ENCODE assay signal across 24 cellular contexts in the genomic region with DNA sequence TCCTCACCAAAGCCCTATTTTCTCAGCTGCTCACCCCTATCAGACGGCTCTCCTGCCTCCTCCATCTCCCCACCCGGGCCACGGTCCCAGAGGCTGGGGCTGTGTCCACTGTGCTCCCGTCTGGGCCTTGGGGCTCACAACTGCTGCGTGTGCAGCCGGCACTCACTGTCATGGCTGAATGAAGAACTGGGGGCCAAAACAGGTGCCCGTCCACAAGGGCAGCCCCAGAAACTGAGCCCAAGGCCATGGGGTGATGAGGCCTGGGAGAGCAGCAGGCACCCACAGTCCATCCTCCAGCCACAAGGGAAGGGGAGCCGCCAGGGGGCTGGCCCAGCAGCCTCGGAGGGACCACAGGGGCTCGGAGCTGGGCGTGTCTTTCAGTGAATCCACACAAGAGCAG.
DNase-seq lines count a peak whose midpoint lies in the region; ATAC-seq and TF ChIP-seq lines count a peak whose summit lies in the region.
"Had no signal": no experiment of that assay in that cellular context is flagged by ENCODE, and none has a peak within 500 bp of the region (broad histone marks: within the 10 kb centered on the region; RNA-seq: fewer than 3 reads in every experiment).

No MANE protein-coding gene starts in this region.

- H3K4me1 Mint-ChIP-seq in activated CD4-positive, alpha-beta memory T cell treated with anti-CD3 and anti-CD28 coated beads for 36 hours (ENCODE audit: low read depth) = no peaks in the 10 kb centered on the region
- H3K4me1 Mint-ChIP-seq in activated CD4-positive, alpha-beta memory T cell treated with anti-CD3 and anti-CD28 coated beads, Interleukin-2, amount 10 ng/mL, durations not matched to agents 7 days and 5 days = no peaks in the 10 kb centered on the region
- peaks cover 16% of the 10 kb centered on the region for H3K4me1 Mint-ChIP-seq in type B pancreatic cell (ENCODE audit: unreplicated experiment)
- H3K4me1 Mint-ChIP-seq: activated CD4-positive, alpha-beta T cell treated with anti-CD3 and anti-CD28 coated beads, Interleukin-2, amount 10 ng/mL, durations not matched to agents 7 days and 5 days; CD4-positive, CD25-positive, alpha-beta regulatory T cell; WTC11 had no signal

- no peak overlapping the region for H3K4me3 Mint-ChIP-seq in activated CD4-positive, alpha-beta memory T cell treated with anti-CD3 and anti-CD28 coated beads for 36 hours
- H3K4me3 Mint-ChIP-seq in activated CD4-positive, alpha-beta memory T cell treated with anti-CD3 and anti-CD28 coated beads, Interleukin-2, amount 10 ng/mL, durations not matched to agents 7 days and 5 days = no peak overlapping the region
- H3K4me3 Mint-ChIP-seq in type B pancreatic cell = no peak overlapping the region
- H3K4me3 Mint-ChIP-seq: activated CD4-positive, alpha-beta T cell treated with anti-CD3 and anti-CD28 coated beads, Interleukin-2, amount 10 ng/mL, durations not matched to agents 7 days and 5 days; activated T-helper 1 cell treated with anti-CD3 and anti-CD28 coated beads, Interleukin-12 subunit alpha, Interleukin-12 subunit beta, Interleukin-2, Interleukin-4 antibody, amounts not matched to agents 30 ng/mL and 10 ng/mL and 1 ng/mL, durations not matched to agents 14 hours and 24 hours and 36 hours; CD4-positive, CD25-positive, alpha-beta regulatory T cell; WTC11 had no signal

- POLR2A ChIA-PET in activated CD4-positive, alpha-beta memory T cell treated with anti-CD3 and anti-CD28 coated beads for 36 hours (lab: Charles Lee) = no interaction called here
- POLR2A ChIA-PET in activated CD4-positive, alpha-beta memory T cell treated with anti-CD3 and anti-CD28 coated beads, Interleukin-2, amount 10 ng/mL, durations not matched to agents 7 days and 5 days (lab: Charles Lee) = no interaction called here

- no peak overlapping the region for H3K27ac Mint-ChIP-seq in activated CD4-positive, alpha-beta memory T cell treated with anti-CD3 and anti-CD28 coated beads for 36 hours
- H3K27ac Mint-ChIP-seq in activated CD4-positive, alpha-beta memory T cell treated with anti-CD3 and anti-CD28 coated beads, Interleukin-2, amount 10 ng/mL, durations not matched to agents 7 days and 5 days = no peak overlapping the region
- no peak overlapping the region for H3K27ac Mint-ChIP-seq in type B pancreatic cell
- H3K27ac Mint-ChIP-seq: activated CD4-positive, alpha-beta T cell treated with anti-CD3 and anti-CD28 coated beads, Interleukin-2, amount 10 ng/mL, durations not matched to agents 7 days and 5 days; activated T-helper 1 cell treated with anti-CD3 and anti-CD28 coated beads, Interleukin-12 subunit alpha, Interleukin-12 subunit beta, Interleukin-2, Interleukin-4 antibody, amounts not matched to agents 30 ng/mL and 10 ng/mL and 1 ng/mL, durations not matched to agents 14 hours and 24 hours and 36 hours; CD4-positive, CD25-positive, alpha-beta regulatory T cell; WTC11 had no signal

- peaks cover 3% of the 10 kb centered on the region for H3K27me3 Mint-ChIP-seq in activated CD4-positive, alpha-beta memory T cell treated with anti-CD3 and anti-CD28 coated beads for 36 hours
- H3K27me3 Mint-ChIP-seq in activated CD4-positive, alpha-beta memory T cell treated with anti-CD3 and anti-CD28 coated beads, Interleukin-2, amount 10 ng/mL, durations not matched to agents 7 days and 5 days = no peaks in the 10 kb centered on the region
- peaks cover 4% of the 10 kb centered on the region for H3K27me3 Mint-ChIP-seq in type B pancreatic cell
- H3K27me3 Mint-ChIP-seq: activated CD4-positive, alpha-beta T cell treated with anti-CD3 and anti-CD28 coated beads, Interleukin-2, amount 10 ng/mL, durations not matched to agents 7 days and 5 days; CD4-positive, CD25-positive, alpha-beta regulatory T cell had no signal

- peak; percentile 1 for DNase-seq in activated CD4-positive, alpha-beta memory T cell treated with anti-CD3 and anti-CD28 coated beads for 36 hours
- no peak for DNase-seq in activated CD4-positive, alpha-beta memory T cell treated with anti-CD3 and anti-CD28 coated beads, Interleukin-2, amount 10 ng/mL, durations not matched to agents 7 days and 5 days
- DNase-seq in ecto neural progenitor cell (ENCODE audit: low spot score) = peak; percentile 44
- DNase-seq in posterior vena cava (ENCODE audit: low spot score) = peak; percentile 62
- DNase-seq in type B pancreatic cell (ENCODE audit: extremely low spot score, unreplicated experiment) = peak; percentile 40
- no peak for DNase-seq in SHP77 (lab: John Stamatoyannopoulos, UW)
- no peak for DNase-seq in NCI-H524 (lab: John Stamatoyannopoulos, UW)
- DNase-seq: activated CD4-positive, alpha-beta T cell treated with anti-CD3 and anti-CD28 coated beads, Interleukin-2, amount 10 ng/mL, durations not matched to agents 7 days and 5 days; activated naive CD4-positive, alpha-beta T cell treated with anti-CD3 and anti-CD28 coated beads, Interleukin-2, amount 50 U/mL, for 16 hours; CD4-positive, CD25-positive, alpha-beta regulatory T cell; DMS 273 treated with DMSO at 0.1 percent for 48 hours; effector memory CD4-positive, alpha-beta T cell; EL; erythroblast; glutamatergic neuron; GM23248; lower lobe of right lung; MV-4-11; NCI-H524 treated with DMSO at 0.1 percent for 48 hours; stimulated activated CD4-positive, alpha-beta T cell treated with anti-CD3 and anti-CD28 coated beads, Interleukin-1b, Interleukin-23, amount 100 ng/mL, for 48 hours had no signal

- ATAC-seq in GM21423 (IDR thresholded peaks at IDR 0.05; ENCODE audit: unreplicated experiment) = no peak
- ATAC-seq: GM12878, WTC11 had no signal

- no peaks in the 10 kb centered on the region for H3K9me3 Mint-ChIP-seq in activated CD4-positive, alpha-beta memory T cell treated with anti-CD3 and anti-CD28 coated beads for 36 hours
- H3K9me3 Mint-ChIP-seq in activated CD4-positive, alpha-beta memory T cell treated with anti-CD3 and anti-CD28 coated beads, Interleukin-2, amount 10 ng/mL, durations not matched to agents 7 days and 5 days = no peaks in the 10 kb centered on the region
- no peaks in the 10 kb centered on the region for H3K9me3 Mint-ChIP-seq in type B pancreatic cell
- H3K9me3 Mint-ChIP-seq: activated CD4-positive, alpha-beta T cell treated with anti-CD3 and anti-CD28 coated beads, Interleukin-2, amount 10 ng/mL, durations not matched to agents 7 days and 5 days; activated T-helper 1 cell treated with anti-CD3 and anti-CD28 coated beads, Interleukin-12 subunit alpha, Interleukin-12 subunit beta, Interleukin-2, Interleukin-4 antibody, amounts not matched to agents 30 ng/mL and 10 ng/mL and 1 ng/mL, durations not matched to agents 14 hours and 24 hours and 36 hours had no signal

- TF ChIP-seq CTCF in type B pancreatic cell (conservative IDR thresholded peaks at IDR 0.05) = no peak

- no peaks in the 10 kb centered on the region for H3K36me3 Mint-ChIP-seq in activated CD4-positive, alpha-beta memory T cell treated with anti-CD3 and anti-CD28 coated beads for 36 hours
- no peaks in the 10 kb centered on the region for H3K36me3 Mint-ChIP-seq in activated CD4-positive, alpha-beta memory T cell treated with anti-CD3 and anti-CD28 coated beads, Interleukin-2, amount 10 ng/mL, durations not matched to agents 7 days and 5 days (ENCODE audit: low read depth)
- H3K36me3 Mint-ChIP-seq in type B pancreatic cell = no peaks in the 10 kb centered on the region
- H3K36me3 Mint-ChIP-seq: CD4-positive, CD25-positive, alpha-beta regulatory T cell had no signal

- intact Hi-C loops in activated CD4-positive, alpha-beta memory T cell treated with anti-CD3 and anti-CD28 coated beads for 36 hours (cut with micrococcal nuclease) = no loop called here
- intact Hi-C loops in posterior vena cava (cut with DNase I) = no loop called here

- CTCF ChIA-PET in activated CD4-positive, alpha-beta memory T cell treated with anti-CD3 and anti-CD28 coated beads for 36 hours (lab: Charles Lee) = no interaction called here
- CTCF ChIA-PET in activated CD4-positive, alpha-beta memory T cell treated with anti-CD3 and anti-CD28 coated beads, Interleukin-2, amount 10 ng/mL, durations not matched to agents 7 days and 5 days (lab: Charles Lee) = no interaction called here

Comparison
In these comparisons a context has a peak if more than half of its experiments do, and no peak if none do; other contexts are left out.
1. DNase-seq: peak in activated CD4-positive, alpha-beta memory T cell treated with anti-CD3 and anti-CD28 coated beads for 36 hours (single experiment), ecto neural progenitor cell (single experiment), posterior vena cava (single experiment) and type B pancreatic cell (single experiment); none in activated CD4-positive, alpha-beta memory T cell treated with anti-CD3 and anti-CD28 coated beads, Interleukin-2, amount 10 ng/mL, durations not matched to agents 7 days and 5 days (single experiment), SHP77 (0 of 2) and NCI-H524 (0 of 2).